Comparison of ENCODE assay signal across 3 cellular contexts in genomic region chr3:142581070-142581469, GRCh38.
TF ChIP-seq lines count a peak whose summit lies in the region.
"Not testable (repeated sequence)": the region's sequence is repeated elsewhere in the genome, so short reads cannot be mapped to it uniquely, and the experiment has no call there.

No MANE protein-coding gene starts in this region.

TF ChIP-seq in WTC11, 78 proteins besides CTCF, POLR2A, EP300 and RAD21:
- peak; percentile 93 for TF ChIP-seq GABPB1 (CRISPR knock-in tag; IDR thresholded peaks at IDR 0.05)

TF ChIP-seq in H1, 55 proteins besides CTCF, POLR2A, EP300 and RAD21:
- 0 out of 2 replicates have a peak, but pooled peaks have one; percentile 20 for TF ChIP-seq TEAD4 (IDR thresholded peaks at IDR 0.05; ENCODE audit: low read depth, low read length)
- peak; percentile 87 for TF ChIP-seq CEBPB (IDR thresholded peaks at IDR 0.05; ENCODE audit: low read depth, low read length)

TF ChIP-seq in HepG2, 621 proteins besides CTCF, POLR2A, EP300 and RAD21:
- peak; percentile 90 for TF ChIP-seq CEBPG (CRISPR knock-in tag; IDR thresholded peaks at IDR 0.05)
- TF ChIP-seq ARID4A (CRISPR knock-in tag; IDR thresholded peaks at IDR 0.05; ENCODE audit: borderline replicate concordance), result 0 out of 2 replicates have a peak, but pooled peaks have one; percentile 28
- TF ChIP-seq THRA (CRISPR knock-in tag; IDR thresholded peaks at IDR 0.05; ENCODE audit: borderline replicate concordance), result peak; percentile 16; the same call in 1 of the 2 replicates
- TF ChIP-seq RARA (CRISPR knock-in tag; IDR thresholded peaks at IDR 0.05), result 0 out of 2 replicates have a peak, but pooled peaks have one; percentile 15
- TF ChIP-seq ATF3 (CRISPR knock-in tag; IDR thresholded peaks at IDR 0.05), result peak; percentile 73
- peak; percentile 11; the same call in 1 of the 2 replicates for TF ChIP-seq HNF1B (CRISPR knock-in tag; IDR thresholded peaks at IDR 0.05)
- TF ChIP-seq ATF4 (CRISPR knock-in tag; IDR thresholded peaks at IDR 0.05), result peak in 1 of 2 experiments; percentile 94; a peak in 2 of 4 replicates
- TF ChIP-seq ARID5B (CRISPR knock-in tag; IDR thresholded peaks at IDR 0.05), result 0 out of 2 replicates have a peak, but pooled peaks have one; percentile 37
- not testable (repeated sequence) for TF ChIP-seq FOXP1 (IDR thresholded peaks at IDR 0.05); SOX13 (IDR thresholded peaks at IDR 0.05); ATF7 (CRISPR knock-in tag; IDR thresholded peaks at IDR 0.05)
- 0 out of 2 replicates have a peak, but pooled peaks have one; percentile 32 for TF ChIP-seq FOXP1 (CRISPR knock-in tag; IDR thresholded peaks at IDR 0.05)
- TF ChIP-seq FOXK1 (CRISPR knock-in tag; IDR thresholded peaks at IDR 0.05; ENCODE audit: borderline replicate concordance, low read depth), result 0 out of 2 replicates have a peak, but pooled peaks have one; percentile 31
- TF ChIP-seq ZNF331 (CRISPR knock-in tag; IDR thresholded peaks at IDR 0.05), result peak; percentile 11; the same call in 1 of the 2 replicates
- peak; percentile 50; the same call in 1 of the 2 replicates for TF ChIP-seq ZNF770 (CRISPR knock-in tag; IDR thresholded peaks at IDR 0.05)
- TF ChIP-seq SOX13 (CRISPR knock-in tag; conservative IDR thresholded peaks at IDR 0.05 in 1 of 2, IDR thresholded peaks at IDR 0.05 in 1 of 2), result 0 out of 4 replicates have a peak, but pooled peaks of 1 of the 2 experiments have one; percentile 17
- 0 out of 2 replicates have a peak, but pooled peaks have one; percentile 12 for TF ChIP-seq FOSL2 (CRISPR knock-in tag; IDR thresholded peaks at IDR 0.05)
- TF ChIP-seq NR2F6 (IDR thresholded peaks at IDR 0.05), result peak; percentile 34
- TF ChIP-seq NR2F6 (CRISPR knock-in tag; IDR thresholded peaks at IDR 0.05), result 0 out of 2 replicates have a peak, but pooled peaks have one; percentile 39
- peak in 1 of 2 experiments; percentile 49; a peak in 2 of 4 replicates for TF ChIP-seq NR2F1 (CRISPR knock-in tag; IDR thresholded peaks at IDR 0.05)
- TF ChIP-seq TEAD3 (CRISPR knock-in tag; optimal IDR thresholded peaks at IDR 0.05; ENCODE audit: borderline replicate concordance), result peak; percentile 82
- peak; percentile 19; the same call in 1 of the 2 replicates for TF ChIP-seq ZMYM4 (CRISPR knock-in tag; IDR thresholded peaks at IDR 0.05)
- peak; percentile 82 for TF ChIP-seq CEBPB (IDR thresholded peaks at IDR 0.05; ENCODE audit: borderline replicate concordance, low read depth, low read length)
- peak; percentile 43; the same call in 1 of the 2 replicates for TF ChIP-seq KAT7 (CRISPR knock-in tag; IDR thresholded peaks at IDR 0.05; ENCODE audit: borderline replicate concordance)
- peak; percentile 48; the same call in 1 of the 2 replicates for TF ChIP-seq FOXP4 (CRISPR knock-in tag; IDR thresholded peaks at IDR 0.05)
- peak; percentile 72 for TF ChIP-seq ATF7 (IDR thresholded peaks at IDR 0.05)
